20 cellular contexts compared by ENCODE assay signal in genomic region chr19:56712609-56713008, GRCh38. TPM values are rescaled to one million over a fixed set of nuclear protein-coding genes. Genes with fewer than 3 reads are reported as not detected.
DNase-seq lines count a peak whose midpoint lies in the region; ATAC-seq and TF ChIP-seq lines count a peak whose summit lies in the region.
"Had no signal": no experiment of that assay in that cellular context is flagged by ENCODE, and none has a peak within 500 bp of the region (broad histone marks: within the 10 kb centered on the region; RNA-seq: fewer than 3 reads in every experiment).

No MANE protein-coding gene starts in this region.

- no peak overlapping the region for H3K9ac ChIP-seq in endocrine pancreas (ENCODE audit: control insufficient read depth, insufficient read depth, low read length)
- H3K9ac ChIP-seq: BLaER1 treated with 17β-estradiol and CSF1 and Interleukin-3, amounts not matched to agents 10 nM and 100 nM; neural progenitor cell had no signal

- intact Hi-C loops in activated CD4-positive, alpha-beta T cell treated with anti-CD3 and anti-CD28 coated beads for 36 hours (cut with DNase I, micrococcal nuclease): no loop called here

- TF ChIP-seq CTCF in omental fat pad (IDR thresholded peaks at IDR 0.05): no peak

- no peaks in the 10 kb centered on the region for H3K36me3 ChIP-seq in endocrine pancreas (ENCODE audit: control insufficient read depth, insufficient read depth, low read length)
- no peaks in the 10 kb centered on the region for H3K36me3 ChIP-seq in neuron (ENCODE audit: insufficient read depth, low read length)
- H3K36me3 ChIP-seq: BLaER1 treated with 17β-estradiol and CSF1 and Interleukin-3, amounts not matched to agents 10 nM and 100 nM; neural progenitor cell; Peyer's patch; right atrium auricular region; SJSA1; uterus had no signal

- no peaks in the 10 kb centered on the region for H3K27me3 Mint-ChIP-seq in stimulated activated memory B cell treated with anti-CD40 and anti-IgM and Interleukin-4, amounts not matched to agents 10 μg/mL and 1 μg/mL and 100 μg/mL, for 72 hours
- no peaks in the 10 kb centered on the region for H3K27me3 Mint-ChIP-seq in activated CD4-positive, alpha-beta T cell treated with anti-CD3 and anti-CD28 coated beads for 36 hours

- H3K36me3 Mint-ChIP-seq in stimulated activated memory B cell treated with anti-CD40 and anti-IgM and Interleukin-4, amounts not matched to agents 10 μg/mL and 1 μg/mL and 100 μg/mL, for 72 hours: no peaks in the 10 kb centered on the region
- H3K36me3 Mint-ChIP-seq in activated CD4-positive, alpha-beta T cell treated with anti-CD3 and anti-CD28 coated beads for 36 hours (ENCODE audit: low read depth): peaks cover 18% of the 10 kb centered on the region
- H3K36me3 Mint-ChIP-seq: neural progenitor cell had no signal

- H3K27me3 ChIP-seq in endocrine pancreas (ENCODE audit: control insufficient read depth, insufficient read depth, low read length) (no peaks in the 10 kb centered on the region), neuron (ENCODE audit: insufficient read depth, low read length) (no peaks in the 10 kb centered on the region)
- H3K27me3 ChIP-seq: BLaER1 treated with 17β-estradiol and CSF1 and Interleukin-3, amounts not matched to agents 10 nM and 100 nM; neural progenitor cell; Peyer's patch; right atrium auricular region; SJSA1; uterus had no signal

- CTCF ChIA-PET in activated CD4-positive, alpha-beta T cell treated with anti-CD3 and anti-CD28 coated beads for 36 hours (lab: Charles Lee): no interaction called here

- peak overlapping the region; percentile 80 for H2AFZ ChIP-seq in neuron (ENCODE audit: low read depth, low read length)
- H2AFZ ChIP-seq: neural progenitor cell had no signal

- no peak overlapping the region for H3K4me3 Mint-ChIP-seq in stimulated activated memory B cell treated with anti-CD40 and anti-IgM and Interleukin-4, amounts not matched to agents 10 μg/mL and 1 μg/mL and 100 μg/mL, for 72 hours
- H3K4me3 Mint-ChIP-seq in activated CD4-positive, alpha-beta T cell treated with anti-CD3 and anti-CD28 coated beads for 36 hours: no peak overlapping the region
- H3K4me3 Mint-ChIP-seq: mesothelial cell of epicardium, neural progenitor cell had no signal

- peaks cover 20% of the 10 kb centered on the region for H3K9me3 Mint-ChIP-seq in stimulated activated memory B cell treated with anti-CD40 and anti-IgM and Interleukin-4, amounts not matched to agents 10 μg/mL and 1 μg/mL and 100 μg/mL, for 72 hours
- peaks cover 34% of the 10 kb centered on the region for H3K9me3 Mint-ChIP-seq in activated CD4-positive, alpha-beta T cell treated with anti-CD3 and anti-CD28 coated beads for 36 hours (ENCODE audit: low read depth)

- DNase-seq in Ammon's horn (ENCODE audit: low spot score): peak; percentile 93
- peak; percentile 35 for DNase-seq in NCI-H69 (lab: John Stamatoyannopoulos, UW)
- DNase-seq in omental fat pad (ENCODE audit: low spot score): no peak
- DNase-seq in activated CD4-positive, alpha-beta T cell treated with anti-CD3 and anti-CD28 coated beads for 36 hours: no peak
- DNase-seq: activated effector memory CD4-positive, alpha-beta T cell treated with anti-CD3 and anti-CD28 coated beads, Interleukin-2, amount 50 U/mL, for 16 hours; foreskin fibroblast; kidney glomerular epithelial cell; Peyer's patch; stimulated activated CD4-positive, alpha-beta T cell treated with anti-CD3 and anti-CD28 coated beads, Interleukin-12 subunit alpha, Interleukin-12 subunit beta, amount 100 ng/mL, for 4 hours; T-helper 2 cell; uterus had no signal

- ATAC-seq in stimulated activated memory B cell treated with anti-CD40 and anti-IgM and Interleukin-4, amounts not matched to agents 10 μg/mL and 1 μg/mL and 100 μg/mL, for 72 hours: no peak
- no peak for ATAC-seq in omental fat pad (ENCODE audit: low FRiP score)
- ATAC-seq in activated CD4-positive, alpha-beta T cell treated with anti-CD3 and anti-CD28 coated beads for 36 hours: no peak
- no peak for ATAC-seq in GM18498 (IDR thresholded peaks at IDR 0.05; ENCODE audit: unreplicated experiment)

- no peak overlapping the region for H3K27ac Mint-ChIP-seq in stimulated activated memory B cell treated with anti-CD40 and anti-IgM and Interleukin-4, amounts not matched to agents 10 μg/mL and 1 μg/mL and 100 μg/mL, for 72 hours
- H3K27ac Mint-ChIP-seq in activated CD4-positive, alpha-beta T cell treated with anti-CD3 and anti-CD28 coated beads for 36 hours: no peak overlapping the region
- H3K27ac Mint-ChIP-seq: mesothelial cell of epicardium, neural progenitor cell had no signal

- H3K4me1 Mint-ChIP-seq in stimulated activated memory B cell treated with anti-CD40 and anti-IgM and Interleukin-4, amounts not matched to agents 10 μg/mL and 1 μg/mL and 100 μg/mL, for 72 hours: no peaks in the 10 kb centered on the region
- no peaks in the 10 kb centered on the region for H3K4me1 Mint-ChIP-seq in activated CD4-positive, alpha-beta T cell treated with anti-CD3 and anti-CD28 coated beads for 36 hours
- H3K4me1 Mint-ChIP-seq: mesothelial cell of epicardium, neural progenitor cell had no signal

- H3K9me3 ChIP-seq in endocrine pancreas (ENCODE audit: control insufficient read depth, low read length): no peaks in the 10 kb centered on the region
- peaks cover 4% of the 10 kb centered on the region for H3K9me3 ChIP-seq in neuron (ENCODE audit: low read length)
- H3K9me3 ChIP-seq: BLaER1 treated with 17β-estradiol and CSF1 and Interleukin-3, amounts not matched to agents 10 nM and 100 nM; right atrium auricular region; uterus had no signal

- H3K4me3 ChIP-seq in endocrine pancreas (ENCODE audit: control insufficient read depth, insufficient read depth, low read length) (peak overlapping the region; percentile 35), neuron (ENCODE audit: low read length) (peak overlapping the region; percentile 17)
- H3K4me3 ChIP-seq: BLaER1 treated with 17β-estradiol and CSF1 and Interleukin-3, amounts not matched to agents 10 nM and 100 nM; neural progenitor cell; Peyer's patch; right atrium auricular region; SJSA1; uterus had no signal

- POLR2A ChIA-PET in activated CD4-positive, alpha-beta T cell treated with anti-CD3 and anti-CD28 coated beads for 36 hours (lab: Charles Lee): no interaction called here

- H3K4me1 ChIP-seq in endocrine pancreas (ENCODE audit: control insufficient read depth, insufficient read depth, low read length): peaks cover 4% of the 10 kb centered on the region
- H3K4me1 ChIP-seq in neuron (ENCODE audit: insufficient read depth, low read length): peaks cover 29% of the 10 kb centered on the region
- H3K4me1 ChIP-seq: BLaER1 treated with 17β-estradiol and CSF1 and Interleukin-3, amounts not matched to agents 10 nM and 100 nM; neural progenitor cell; Peyer's patch; right atrium auricular region; SJSA1; uterus had no signal

RNA-seq across cellular contexts. Expression of gene ZNF835, which starts 41.1 kb away (rescaled TPM):
- 1 to 10 TPM; 3.5 to 8.1 (median 5.9) TPM for total RNA-seq in omental fat pad
- total RNA-seq in activated CD4-positive, alpha-beta T cell treated with anti-CD3 and anti-CD28 coated beads for 36 hours: 1 to 10 TPM; 2.8 to 4.5 TPM
- total RNA-seq: mesothelial cell of epicardium, SJSA1 had no signal

Comparison
In these comparisons a context has a peak if more than half of its experiments do, and no peak if none do; other contexts are left out.
1. DNase-seq: peak in Ammon's horn (single experiment) and NCI-H69 (single experiment); none in omental fat pad (single experiment) and activated CD4-positive, alpha-beta T cell treated with anti-CD3 and anti-CD28 coated beads for 36 hours (single experiment).